ENCODE assay signal across 34 cellular contexts in the genomic region with DNA sequence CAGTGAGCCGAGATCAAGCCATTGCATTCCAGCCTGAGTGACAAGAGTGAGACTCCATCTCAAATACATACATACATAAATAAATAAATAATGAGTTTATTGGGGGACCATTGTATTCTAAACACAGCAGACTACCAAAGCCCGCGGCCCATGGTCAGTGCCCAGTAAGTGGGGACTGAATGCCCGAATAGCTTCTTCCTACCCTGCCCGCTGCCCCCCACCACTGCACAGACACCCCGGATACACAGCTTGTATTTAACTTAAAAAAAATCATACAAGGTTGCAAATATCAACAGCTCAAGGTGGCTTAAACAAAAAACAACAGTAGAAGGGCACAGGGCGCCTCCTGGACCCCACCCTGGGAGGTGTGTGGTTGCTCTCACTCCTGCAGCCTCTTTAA.
"Had no signal": no experiment of that assay in that cellular context is flagged by ENCODE, and none has a peak within 500 bp of the region (broad histone marks: within the 10 kb centered on the region; RNA-seq: fewer than 3 reads in every experiment).

No MANE protein-coding gene starts in this region.

- ATAC-seq: activated CD4-positive, alpha-beta T cell treated with anti-CD3 and anti-CD28 coated beads for 36 hours; activated CD8-positive, alpha-beta memory T cell treated with anti-CD3 and anti-CD28 coated beads, Interleukin-2, amount 10 ng/mL, durations not matched to agents 7 days and 5 days; activated CD8-positive, alpha-beta T cell treated with anti-CD3 and anti-CD28 coated beads, Interleukin-2, amount 10 ng/mL, durations not matched to agents 7 days and 5 days; activated naive CD4-positive, alpha-beta T cell treated with anti-CD3 and anti-CD28 coated beads, Interleukin-2, amount 50 U/mL, for 72 hours; esophagus mucosa; T-helper 17 cell had no signal

- H3K9me3 ChIP-seq: ascending aorta, breast epithelium had no signal

- DNase-seq: activated CD4-positive, alpha-beta memory T cell treated with anti-CD3 and anti-CD28 coated beads for 36 hours; activated CD4-positive, alpha-beta T cell treated with anti-CD3 and anti-CD28 coated beads for 36 hours; activated CD4-positive, alpha-beta T cell treated with anti-CD3 and anti-CD28 coated beads, Interleukin-2, amount 10 ng/mL, durations not matched to agents 24 days and 14 days; activated CD4-positive, CD25-positive, alpha-beta regulatory T cell; activated CD4-positive, CD25-positive, alpha-beta regulatory T cell treated with anti-CD3 and anti-CD28 coated beads, Interleukin-2, amount 50 U/mL, for 72 hours; activated CD8-positive, alpha-beta memory T cell treated with anti-CD3 and anti-CD28 coated beads, Interleukin-2, amount 10 ng/mL, durations not matched to agents 7 days and 5 days; activated CD8-positive, alpha-beta memory T cell treated with anti-CD3 and anti-CD28 coated beads, Interleukin-2, amount 50 U/mL, for 4 hours; activated CD8-positive, alpha-beta T cell treated with anti-CD3 and anti-CD28 coated beads, Interleukin-2, amount 10 ng/mL, durations not matched to agents 7 days and 5 days; activated gamma-delta T cell; activated naive CD4-positive, alpha-beta T cell; activated naive CD4-positive, alpha-beta T cell treated with anti-CD3 and anti-CD28 coated beads, Interleukin-2, amount 10 ng/mL, durations not matched to agents 7 days and 5 days; activated naive CD8-positive, alpha-beta T cell treated with anti-CD3 and anti-CD28 coated beads, Interleukin-2, amount 10 ng/mL, durations not matched to agents 7 days and 5 days; activated T-cell treated with anti-CD3 and anti-CD28 coated beads, Interleukin-2, amount 50 U/mL, for 1 hour; activated T-cell treated with anti-CD3 and anti-CD28 coated beads, Interleukin-2, amount 50 U/mL, for 48 hours; central memory CD4-positive, alpha-beta T cell; cerebellar nuclear complex; dorsolateral prefrontal cortex; effector memory CD4-positive, alpha-beta T cell; endodermal cell; foreskin fibroblast; head of caudate nucleus; T-helper 17 cell; T1000; WERI-Rb-1 had no signal

- H3K4me3 Mint-ChIP-seq: activated CD4-positive, alpha-beta memory T cell treated with anti-CD3 and anti-CD28 coated beads for 36 hours; activated CD4-positive, alpha-beta T cell treated with anti-CD3 and anti-CD28 coated beads for 36 hours; activated CD4-positive, alpha-beta T cell treated with anti-CD3 and anti-CD28 coated beads, Interleukin-2, amount 10 ng/mL, durations not matched to agents 24 days and 14 days; activated CD8-positive, alpha-beta memory T cell treated with anti-CD3 and anti-CD28 coated beads, Interleukin-2, amount 10 ng/mL, durations not matched to agents 7 days and 5 days; activated CD8-positive, alpha-beta T cell treated with anti-CD3 and anti-CD28 coated beads, Interleukin-2, amount 10 ng/mL, durations not matched to agents 7 days and 5 days; activated naive CD4-positive, alpha-beta T cell treated with anti-CD3 and anti-CD28 coated beads, Interleukin-2, amount 10 ng/mL, durations not matched to agents 7 days and 5 days; activated naive CD8-positive, alpha-beta T cell treated with anti-CD3 and anti-CD28 coated beads, Interleukin-2, amount 10 ng/mL, durations not matched to agents 7 days and 5 days; activated T-helper 1 cell treated with anti-CD3 and anti-CD28 coated beads, Interleukin-12 subunit alpha, Interleukin-12 subunit beta, Interleukin-2, Interleukin-4 antibody, amounts not matched to agents 30 ng/mL and 10 ng/mL and 1 ng/mL, durations not matched to agents 14 hours and 24 hours and 36 hours; brain; dendritic cell treated with granulocyte-macrophage colony-stimulating factor and Interleukin-4, amounts not matched to agents 40 ng/mL and 50 ng/mL, for 4 days; endodermal cell; T-helper 17 cell; T-helper 2 cell treated with Interferon-gamma antibody and Interleukin-4, amounts not matched to agents 5 μg/mL and 100 μg/mL, for 36 hours had no signal

- H3K36me3 ChIP-seq: ascending aorta, breast epithelium, cardiac muscle cell, WERI-Rb-1 had no signal

- H3K9me3 Mint-ChIP-seq: activated CD4-positive, alpha-beta memory T cell treated with anti-CD3 and anti-CD28 coated beads for 36 hours; activated CD4-positive, alpha-beta T cell treated with anti-CD3 and anti-CD28 coated beads, Interleukin-2, amount 10 ng/mL, durations not matched to agents 24 days and 14 days; activated naive CD4-positive, alpha-beta T cell treated with anti-CD3 and anti-CD28 coated beads, Interleukin-2, amount 10 ng/mL, durations not matched to agents 7 days and 5 days; activated naive CD4-positive, alpha-beta T cell treated with anti-CD3 and anti-CD28 coated beads, Interleukin-2, amount 50 U/mL, for 72 hours; activated naive CD8-positive, alpha-beta T cell treated with anti-CD3 and anti-CD28 coated beads, Interleukin-2, amount 10 ng/mL, durations not matched to agents 7 days and 5 days; activated T-helper 1 cell treated with anti-CD3 and anti-CD28 coated beads, Interleukin-12 subunit alpha, Interleukin-12 subunit beta, Interleukin-2, Interleukin-4 antibody, amounts not matched to agents 30 ng/mL and 10 ng/mL and 1 ng/mL, durations not matched to agents 14 hours and 24 hours and 36 hours; brain; dendritic cell treated with granulocyte-macrophage colony-stimulating factor and Interleukin-4, amounts not matched to agents 40 ng/mL and 50 ng/mL, for 4 days; endodermal cell; T-helper 2 cell treated with Interferon-gamma antibody and Interleukin-4, amounts not matched to agents 5 μg/mL and 100 μg/mL, for 36 hours had no signal

- H3K27me3 ChIP-seq: ascending aorta, breast epithelium, cardiac muscle cell, dorsolateral prefrontal cortex had no signal

- H3K4me1 Mint-ChIP-seq: brain, endodermal cell had no signal

- H3K27ac Mint-ChIP-seq: activated CD4-positive, alpha-beta memory T cell treated with anti-CD3 and anti-CD28 coated beads for 36 hours; activated CD4-positive, alpha-beta T cell treated with anti-CD3 and anti-CD28 coated beads for 36 hours; activated CD4-positive, alpha-beta T cell treated with anti-CD3 and anti-CD28 coated beads, Interleukin-2, amount 10 ng/mL, durations not matched to agents 24 days and 14 days; activated CD8-positive, alpha-beta memory T cell treated with anti-CD3 and anti-CD28 coated beads, Interleukin-2, amount 10 ng/mL, durations not matched to agents 7 days and 5 days; activated CD8-positive, alpha-beta T cell treated with anti-CD3 and anti-CD28 coated beads, Interleukin-2, amount 10 ng/mL, durations not matched to agents 7 days and 5 days; activated naive CD4-positive, alpha-beta T cell treated with anti-CD3 and anti-CD28 coated beads, Interleukin-2, amount 10 ng/mL, durations not matched to agents 7 days and 5 days; activated naive CD4-positive, alpha-beta T cell treated with anti-CD3 and anti-CD28 coated beads, Interleukin-2, amount 50 U/mL, for 72 hours; activated naive CD8-positive, alpha-beta T cell treated with anti-CD3 and anti-CD28 coated beads, Interleukin-2, amount 10 ng/mL, durations not matched to agents 7 days and 5 days; activated T-helper 1 cell treated with anti-CD3 and anti-CD28 coated beads, Interleukin-12 subunit alpha, Interleukin-12 subunit beta, Interleukin-2, Interleukin-4 antibody, amounts not matched to agents 30 ng/mL and 10 ng/mL and 1 ng/mL, durations not matched to agents 14 hours and 24 hours and 36 hours; brain; dendritic cell treated with granulocyte-macrophage colony-stimulating factor and Interleukin-4, amounts not matched to agents 40 ng/mL and 50 ng/mL, for 4 days; endodermal cell; T-helper 17 cell; T-helper 2 cell treated with Interferon-gamma antibody and Interleukin-4, amounts not matched to agents 5 μg/mL and 100 μg/mL, for 36 hours had no signal

- H3K4me3 ChIP-seq: ascending aorta, breast epithelium, cardiac muscle cell, coronary artery, dorsolateral prefrontal cortex had no signal

- H3K27ac ChIP-seq: ascending aorta, breast epithelium, cardiac muscle cell, coronary artery, dorsolateral prefrontal cortex, WERI-Rb-1 had no signal

- H3K27me3 Mint-ChIP-seq: activated CD4-positive, alpha-beta memory T cell treated with anti-CD3 and anti-CD28 coated beads for 36 hours; activated naive CD8-positive, alpha-beta T cell treated with anti-CD3 and anti-CD28 coated beads, Interleukin-2, amount 10 ng/mL, durations not matched to agents 7 days and 5 days; brain; dendritic cell treated with granulocyte-macrophage colony-stimulating factor and Interleukin-4, amounts not matched to agents 40 ng/mL and 50 ng/mL, for 4 days had no signal
